ENCODE assay signal across 15 cellular contexts in the genomic region with DNA sequence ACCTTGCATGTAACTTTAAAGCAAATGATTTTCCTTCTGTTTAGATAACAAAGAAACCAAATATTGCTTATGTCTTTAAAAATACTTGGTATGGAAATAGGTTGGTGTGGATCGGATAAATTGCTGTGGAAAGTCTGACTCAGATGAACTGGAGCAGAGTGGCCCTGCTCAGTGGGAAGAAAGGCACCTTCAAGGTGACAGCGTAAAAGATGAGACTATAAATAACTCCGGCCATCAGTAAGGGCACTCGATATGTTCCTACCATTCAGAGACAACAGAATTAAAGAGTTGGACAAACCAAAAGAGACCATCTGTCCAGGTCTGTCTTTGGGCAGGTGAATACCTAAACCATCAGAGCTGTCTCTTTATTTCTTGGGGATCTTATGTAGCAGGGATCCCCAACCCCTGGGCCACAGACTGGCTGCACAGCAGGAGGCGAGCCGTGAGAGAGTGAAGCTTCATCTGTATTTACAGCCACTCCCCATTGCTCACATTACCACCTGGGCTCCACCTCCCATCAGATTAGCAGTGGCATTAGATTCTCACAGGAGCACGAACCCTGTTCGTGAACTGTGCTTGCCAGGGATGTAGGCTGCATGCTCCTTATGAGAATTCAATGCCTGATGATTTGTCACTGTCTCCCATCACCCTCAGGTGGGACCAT.
"Had no signal": no experiment of that assay in that cellular context is flagged by ENCODE, and none has a peak within 500 bp of the region (broad histone marks: within the 10 kb centered on the region; RNA-seq: fewer than 3 reads in every experiment).

No MANE protein-coding gene starts in this region.

- H3K4me2 ChIP-seq: hepatocyte, smooth muscle cell had no signal

- H3K27ac ChIP-seq: prostate gland, transverse colon had no signal

- H3K27me3 Mint-ChIP-seq: activated T-helper 17 cell treated with anti-CD3 and anti-CD28 coated beads, Interleukin-2, amount 50 U/mL, for 72 hours had no signal

- H3K36me3 ChIP-seq: prostate gland, right lobe of liver, transverse colon had no signal

- H3K4me3 ChIP-seq: hepatocyte, prostate gland, right lobe of liver, smooth muscle cell, transverse colon had no signal

- H3K27ac Mint-ChIP-seq: activated T-helper 17 cell treated with anti-CD3 and anti-CD28 coated beads, Interleukin-2, amount 50 U/mL, for 72 hours; natural killer cell had no signal

- H3K9me3 ChIP-seq: prostate gland, right lobe of liver, transverse colon had no signal

- H3K4me3 Mint-ChIP-seq: activated T-helper 17 cell treated with anti-CD3 and anti-CD28 coated beads, Interleukin-2, amount 50 U/mL, for 72 hours; natural killer cell had no signal

- ATAC-seq: activated CD4-positive, CD25-positive, alpha-beta regulatory T cell treated with anti-CD3 and anti-CD28 coated beads, Interleukin-2, amount 50 U/mL, for 24 hours; esophagus mucosa; natural killer cell; stimulated activated naive CD8-positive, alpha-beta T cell treated with anti-CD3 and anti-CD28 coated beads, Interleukin-15, Interleukin-2, amounts not matched to agents 100 U/mL and 50 U/mL, for 24 hours had no signal

- H3K79me2 ChIP-seq: hepatocyte had no signal

- H3K4me1 ChIP-seq: prostate gland had no signal

- H2AFZ ChIP-seq: hepatocyte had no signal

- H3K9me3 Mint-ChIP-seq: activated T-helper 17 cell treated with anti-CD3 and anti-CD28 coated beads, Interleukin-2, amount 50 U/mL, for 72 hours; natural killer cell had no signal

- H3K27me3 ChIP-seq: hepatocyte, right lobe of liver, transverse colon had no signal

- DNase-seq: activated naive CD4-positive, alpha-beta T cell treated with Interleukin-2 at 50 U/mL for 16 hours; activated T-cell treated with anti-CD3 and anti-CD28 coated beads for 4 hours; aorta; natural killer cell; occipital lobe; right lobe of liver; stimulated activated naive CD8-positive, alpha-beta T cell treated with anti-CD3 and anti-CD28 coated beads, Interleukin-15, Interleukin-2, amounts not matched to agents 100 U/mL and 50 U/mL, for 24 hours; T-helper 9 cell; transverse colon had no signal

- H3K4me1 Mint-ChIP-seq: activated T-helper 17 cell treated with anti-CD3 and anti-CD28 coated beads, Interleukin-2, amount 50 U/mL, for 72 hours; natural killer cell had no signal

- H3K36me3 Mint-ChIP-seq: natural killer cell had no signal
